ENCODE assay signal across 1 cellular context in the genomic region with DNA sequence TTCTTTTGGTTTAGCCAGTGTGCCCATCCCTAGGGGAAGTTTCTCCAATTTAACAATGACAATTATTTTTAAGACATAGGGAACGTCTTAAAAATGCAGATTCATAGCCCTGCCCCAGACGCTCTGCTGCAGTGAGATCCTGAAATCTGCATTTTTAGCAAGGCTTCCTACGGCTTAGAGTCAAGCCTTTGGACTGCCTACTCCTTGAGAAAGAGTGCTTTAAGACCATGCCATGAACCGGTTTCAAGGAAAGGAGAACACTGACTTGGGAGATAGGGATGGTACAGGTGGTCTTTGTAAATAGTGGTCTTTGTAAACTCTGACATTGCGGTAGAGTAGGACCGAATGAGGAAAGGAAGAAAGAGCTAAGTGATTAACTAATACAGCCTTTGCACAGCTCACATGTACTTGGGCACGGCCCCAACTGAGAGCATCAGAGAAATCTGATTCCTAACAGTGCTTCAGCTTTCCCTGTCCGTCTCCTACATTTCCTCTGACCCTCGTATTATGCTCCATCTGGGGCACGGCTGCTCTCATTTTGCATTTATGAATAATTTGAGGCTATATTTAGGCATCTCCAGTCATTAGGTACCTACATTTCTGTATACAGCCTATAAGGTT.
TF ChIP-seq lines count a peak whose summit lies in the region.

No MANE protein-coding gene starts in this region.

TF ChIP-seq in GM23338, 12 proteins besides CTCF, POLR2A, EP300 and RAD21 (continued from another document):
- TF ChIP-seq, protein P1, sequence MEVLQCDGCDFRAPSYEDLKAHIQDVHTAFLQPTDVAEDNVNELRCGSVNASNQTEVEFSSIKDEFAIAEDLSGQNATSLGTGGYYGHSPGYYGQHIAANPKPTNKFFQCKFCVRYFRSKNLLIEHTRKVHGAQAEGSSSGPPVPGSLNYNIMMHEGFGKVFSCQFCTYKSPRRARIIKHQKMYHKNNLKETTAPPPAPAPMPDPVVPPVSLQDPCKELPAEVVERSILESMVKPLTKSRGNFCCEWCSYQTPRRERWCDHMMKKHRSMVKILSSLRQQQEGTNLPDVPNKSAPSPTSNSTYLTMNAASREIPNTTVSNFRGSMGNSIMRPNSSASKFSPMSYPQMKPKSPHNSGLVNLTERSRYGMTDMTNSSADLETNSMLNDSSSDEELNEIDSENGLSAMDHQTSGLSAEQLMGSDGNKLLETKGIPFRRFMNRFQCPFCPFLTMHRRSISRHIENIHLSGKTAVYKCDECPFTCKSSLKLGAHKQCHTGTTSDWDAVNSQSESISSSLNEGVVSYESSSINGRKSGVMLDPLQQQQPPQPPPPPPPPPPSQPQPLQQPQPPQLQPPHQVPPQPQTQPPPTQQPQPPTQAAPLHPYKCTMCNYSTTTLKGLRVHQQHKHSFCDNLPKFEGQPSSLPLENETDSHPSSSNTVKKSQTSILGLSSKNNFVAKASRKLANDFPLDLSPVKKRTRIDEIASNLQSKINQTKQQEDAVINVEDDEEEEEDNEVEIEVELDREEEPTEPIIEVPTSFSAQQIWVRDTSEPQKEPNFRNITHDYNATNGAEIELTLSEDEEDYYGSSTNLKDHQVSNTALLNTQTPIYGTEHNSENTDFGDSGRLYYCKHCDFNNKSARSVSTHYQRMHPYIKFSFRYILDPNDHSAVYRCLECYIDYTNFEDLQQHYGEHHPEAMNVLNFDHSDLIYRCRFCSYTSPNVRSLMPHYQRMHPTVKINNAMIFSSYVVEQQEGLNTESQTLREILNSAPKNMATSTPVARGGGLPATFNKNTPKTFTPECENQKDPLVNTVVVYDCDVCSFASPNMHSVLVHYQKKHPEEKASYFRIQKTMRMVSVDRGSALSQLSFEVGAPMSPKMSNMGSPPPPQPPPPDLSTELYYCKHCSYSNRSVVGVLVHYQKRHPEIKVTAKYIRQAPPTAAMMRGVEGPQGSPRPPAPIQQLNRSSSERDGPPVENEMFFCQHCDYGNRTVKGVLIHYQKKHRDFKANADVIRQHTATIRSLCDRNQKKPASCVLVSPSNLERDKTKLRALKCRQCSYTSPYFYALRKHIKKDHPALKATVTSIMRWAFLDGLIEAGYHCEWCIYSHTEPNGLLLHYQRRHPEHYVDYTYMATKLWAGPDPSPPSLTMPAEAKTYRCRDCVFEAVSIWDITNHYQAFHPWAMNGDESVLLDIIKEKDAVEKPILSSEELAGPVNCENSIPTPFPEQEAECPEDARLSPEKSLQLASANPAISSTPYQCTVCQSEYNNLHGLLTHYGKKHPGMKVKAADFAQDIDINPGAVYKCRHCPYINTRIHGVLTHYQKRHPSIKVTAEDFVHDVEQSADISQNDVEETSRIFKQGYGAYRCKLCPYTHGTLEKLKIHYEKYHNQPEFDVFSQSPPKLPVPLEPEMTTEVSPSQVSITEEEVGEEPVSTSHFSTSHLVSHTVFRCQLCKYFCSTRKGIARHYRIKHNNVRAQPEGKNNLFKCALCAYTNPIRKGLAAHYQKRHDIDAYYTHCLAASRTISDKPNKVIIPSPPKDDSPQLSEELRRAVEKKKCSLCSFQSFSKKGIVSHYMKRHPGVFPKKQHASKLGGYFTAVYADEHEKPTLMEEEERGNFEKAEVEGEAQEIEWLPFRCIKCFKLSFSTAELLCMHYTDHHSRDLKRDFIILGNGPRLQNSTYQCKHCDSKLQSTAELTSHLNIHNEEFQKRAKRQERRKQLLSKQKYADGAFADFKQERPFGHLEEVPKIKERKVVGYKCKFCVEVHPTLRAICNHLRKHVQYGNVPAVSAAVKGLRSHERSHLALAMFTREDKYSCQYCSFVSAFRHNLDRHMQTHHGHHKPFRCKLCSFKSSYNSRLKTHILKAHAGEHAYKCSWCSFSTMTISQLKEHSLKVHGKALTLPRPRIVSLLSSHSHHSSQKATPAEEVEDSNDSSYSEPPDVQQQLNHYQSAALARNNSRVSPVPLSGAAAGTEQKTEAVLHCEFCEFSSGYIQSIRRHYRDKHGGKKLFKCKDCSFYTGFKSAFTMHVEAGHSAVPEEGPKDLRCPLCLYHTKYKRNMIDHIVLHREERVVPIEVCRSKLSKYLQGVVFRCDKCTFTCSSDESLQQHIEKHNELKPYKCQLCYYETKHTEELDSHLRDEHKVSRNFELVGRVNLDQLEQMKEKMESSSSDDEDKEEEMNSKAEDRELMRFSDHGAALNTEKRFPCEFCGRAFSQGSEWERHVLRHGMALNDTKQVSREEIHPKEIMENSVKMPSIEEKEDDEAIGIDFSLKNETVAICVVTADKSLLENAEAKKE (CRISPR knock-in tag; IDR thresholded peaks at IDR 0.05), result no peak
- no peak for TF ChIP-seq CREB1 (CRISPR knock-in tag; IDR thresholded peaks at IDR 0.05; ENCODE audit: low read depth)
